11 cellular contexts compared by ENCODE assay signal in genomic region chr11:73257342-73258103, GRCh38. TPM values are rescaled to one million over a fixed set of nuclear protein-coding genes. Genes with fewer than 3 reads are reported as not detected.
DNase-seq lines count a peak whose midpoint lies in the region; ATAC-seq and TF ChIP-seq lines count a peak whose summit lies in the region.
"Had no signal": no experiment of that assay in that cellular context is flagged by ENCODE, and none has a peak within 500 bp of the region (broad histone marks: within the 10 kb centered on the region; RNA-seq: fewer than 3 reads in every experiment).

No MANE protein-coding gene starts in this region.

- H3K27ac ChIP-seq in SJSA1: peak overlapping the region; percentile 79
- no peak overlapping the region for H3K27ac ChIP-seq in naive thymus-derived CD4-positive, alpha-beta T cell (ENCODE audit: low read depth, low read length)

- TF ChIP-seq CTCF in fibroblast of the aortic adventitia (IDR thresholded peaks at IDR 0.05; ENCODE audit: insufficient read depth, low read length): no peak
- TF ChIP-seq CTCF in osteocyte (IDR thresholded peaks at IDR 0.05): no peak

- DNase-seq in Caki2 (ENCODE audit: low read depth) (peak; percentile 93), SJSA1 (ENCODE audit: low read depth in 1 of 2, low spot score in 2 of 2) (peak; percentile 54 to 60), fibroblast of the aortic adventitia (ENCODE audit: low read depth) (peak; percentile 95), osteocyte (ENCODE audit: extremely low spot score, unreplicated experiment) (peak; percentile 70), SKM-1 (lab: John Stamatoyannopoulos, UW; ENCODE audit: unreplicated experiment) (no peak), NCI-H1417 (lab: John Stamatoyannopoulos, UW) (no peak)
- DNase-seq in naive thymus-derived CD4-positive, alpha-beta T cell: no peak
- DNase-seq: activated naive CD4-positive, alpha-beta T cell treated with anti-CD3 and anti-CD28 coated beads for 36 hours had no signal

- POLR2A ChIA-PET in naive thymus-derived CD4-positive, alpha-beta T cell (lab: Charles Lee): no interaction called here

- no peak overlapping the region for H3K4me3 ChIP-seq in SJSA1
- H3K4me3 ChIP-seq in fibroblast of the aortic adventitia (ENCODE audit: low read depth, low read length): no peak overlapping the region
- H3K4me3 ChIP-seq in naive thymus-derived CD4-positive, alpha-beta T cell (ENCODE audit: low read length): no peak overlapping the region

- H3K4me3 Mint-ChIP-seq in osteocyte (ENCODE audit: unreplicated experiment): no peak overlapping the region
- no peak overlapping the region for H3K4me3 Mint-ChIP-seq in naive thymus-derived CD4-positive, alpha-beta T cell
- H3K4me3 Mint-ChIP-seq: activated naive CD4-positive, alpha-beta T cell treated with anti-CD3 and anti-CD28 coated beads for 36 hours; stimulated activated naive CD8-positive, alpha-beta T cell treated with anti-CD3 and anti-CD28 coated beads, Interleukin-15, amount 100 ng/mL, for 72 hours had no signal

- CTCF ChIA-PET in naive thymus-derived CD4-positive, alpha-beta T cell (lab: Charles Lee): no interaction called here

- intact Hi-C loops in naive thymus-derived CD4-positive, alpha-beta T cell (cut with micrococcal nuclease): no loop called here

- peak overlapping the region; percentile 94 for H3K27ac Mint-ChIP-seq in osteocyte (ENCODE audit: unreplicated experiment)
- no peak overlapping the region for H3K27ac Mint-ChIP-seq in naive thymus-derived CD4-positive, alpha-beta T cell
- H3K27ac Mint-ChIP-seq: activated naive CD4-positive, alpha-beta T cell treated with anti-CD3 and anti-CD28 coated beads for 36 hours had no signal

- H3K4me1 ChIP-seq in SJSA1 (replicated peaks): peaks cover 15% of the 10 kb centered on the region
- no peaks in the 10 kb centered on the region for H3K4me1 ChIP-seq in naive thymus-derived CD4-positive, alpha-beta T cell (ENCODE audit: control insufficient read depth in 2 of 2, insufficient read depth in 2 of 2, low read length in 2 of 2)

- H3K4me1 Mint-ChIP-seq in osteocyte (ENCODE audit: unreplicated experiment): peaks cover 11% of the 10 kb centered on the region
- no peaks in the 10 kb centered on the region for H3K4me1 Mint-ChIP-seq in naive thymus-derived CD4-positive, alpha-beta T cell
- H3K4me1 Mint-ChIP-seq: stimulated activated naive CD8-positive, alpha-beta T cell treated with anti-CD3 and anti-CD28 coated beads, Interleukin-15, amount 100 ng/mL, for 72 hours had no signal

- H3K9me3 ChIP-seq in SJSA1 (replicated peaks): no peaks in the 10 kb centered on the region
- no peaks in the 10 kb centered on the region for H3K9me3 ChIP-seq in naive thymus-derived CD4-positive, alpha-beta T cell (ENCODE audit: control insufficient read depth in 2 of 3, low read length in 3 of 3)

- no peak for ATAC-seq in esophagus mucosa
- no peak for ATAC-seq in naive thymus-derived CD4-positive, alpha-beta T cell
- ATAC-seq: stimulated activated naive CD8-positive, alpha-beta T cell treated with anti-CD3 and anti-CD28 coated beads, Interleukin-15, amount 100 ng/mL, for 72 hours had no signal

- no peaks in the 10 kb centered on the region for H3K36me3 ChIP-seq in SJSA1
- H3K36me3 ChIP-seq in naive thymus-derived CD4-positive, alpha-beta T cell (ENCODE audit: control insufficient read depth in 2 of 3, insufficient read depth in 3 of 3, low read length in 3 of 3): no peaks in the 10 kb centered on the region

- no peaks in the 10 kb centered on the region for H3K27me3 ChIP-seq in SJSA1 (replicated peaks)
- no peaks in the 10 kb centered on the region for H3K27me3 ChIP-seq in naive thymus-derived CD4-positive, alpha-beta T cell (ENCODE audit: control insufficient read depth in 2 of 2, insufficient read depth in 2 of 2, low read length in 2 of 2)

- in situ Hi-C loops in Caki2 (cut with HindIII; ENCODE audit: low pct_unique_long_range_greater_than_20kb, low sequenced_read_pairs): no loop called here

- H3K36me3 Mint-ChIP-seq in osteocyte (ENCODE audit: unreplicated experiment): no peaks in the 10 kb centered on the region
- H3K36me3 Mint-ChIP-seq in naive thymus-derived CD4-positive, alpha-beta T cell: no peaks in the 10 kb centered on the region

- peaks cover 3% of the 10 kb centered on the region for H3K27me3 Mint-ChIP-seq in osteocyte (ENCODE audit: unreplicated experiment)
- H3K27me3 Mint-ChIP-seq in naive thymus-derived CD4-positive, alpha-beta T cell: peaks cover 0 to 9% (median 2%) of the 10 kb centered on the region in 5 donors

- no peaks in the 10 kb centered on the region for H3K9me3 Mint-ChIP-seq in osteocyte (ENCODE audit: unreplicated experiment)
- H3K9me3 Mint-ChIP-seq in naive thymus-derived CD4-positive, alpha-beta T cell: no peaks in the 10 kb centered on the region
- H3K9me3 Mint-ChIP-seq: activated naive CD4-positive, alpha-beta T cell treated with anti-CD3 and anti-CD28 coated beads for 36 hours; stimulated activated naive CD8-positive, alpha-beta T cell treated with anti-CD3 and anti-CD28 coated beads, Interleukin-15, amount 100 ng/mL, for 72 hours had no signal

RNA-seq across cellular contexts. Expression of gene P2RY6, which starts 14.6 kb away (rescaled TPM):
- 0.41 TPM in 1 of 2 replicates, not detected in the other for total RNA-seq in Caki2 (2014; rRNA removed; shearing (Covaris generic); ENCODE audit: low replicate concordance)
- total RNA-seq in SJSA1 (2014; rRNA removed; shearing (Covaris generic)): not detected in 2 replicates
- total RNA-seq in fibroblast of the aortic adventitia (ENCODE audit: low replicate concordance) (1.2 TPM in 1 of 2 replicates, not detected in the other), osteocyte (not detected in 2 replicates), esophagus mucosa (1.0 TPM)
- 1 to 10 TPM in 1 of 5 experiments, under 1 TPM in 2, not detected in 2; 0.34 to 1.8 (median 0.92) TPM for total RNA-seq in naive thymus-derived CD4-positive, alpha-beta T cell
- polyA plus RNA-seq in naive thymus-derived CD4-positive, alpha-beta T cell: not detected
- total RNA-seq: activated naive CD4-positive, alpha-beta T cell treated with anti-CD3 and anti-CD28 coated beads for 36 hours; G401 had no signal

RNA-seq across cellular contexts. Expression of gene P2RY2, which starts 39.4 kb away (rescaled TPM):
- 0.47 TPM in 1 of 2 replicates, not detected in the other for total RNA-seq in Caki2 (2014; rRNA removed; shearing (Covaris generic); ENCODE audit: low replicate concordance)
- total RNA-seq in SJSA1 (2014; rRNA removed; shearing (Covaris generic)): not detected in 2 replicates
- 0.18 TPM in 1 of 2 replicates, not detected in the other for total RNA-seq in fibroblast of the aortic adventitia (ENCODE audit: low replicate concordance)
- total RNA-seq in osteocyte: not detected in 2 replicates
- 44.3 TPM for total RNA-seq in esophagus mucosa
- total RNA-seq in naive thymus-derived CD4-positive, alpha-beta T cell: 1 to 10 TPM in 1 of 5 experiments, under 1 TPM in 1, not detected in 3; 0.90 to 5.3 TPM
- not detected for polyA plus RNA-seq in naive thymus-derived CD4-positive, alpha-beta T cell
- total RNA-seq: activated naive CD4-positive, alpha-beta T cell treated with anti-CD3 and anti-CD28 coated beads for 36 hours; G401 had no signal

RNA-seq across cellular contexts. Expression of gene ARHGEF17, which starts 50.6 kb away (rescaled TPM):
- 3.9 and 6.0 TPM in 2 replicates for total RNA-seq in Caki2 (2014; rRNA removed; shearing (Covaris generic); ENCODE audit: low replicate concordance)
- 8.3 and 14.6 TPM in 2 replicates for total RNA-seq in SJSA1 (2014; rRNA removed; shearing (Covaris generic))
- total RNA-seq in fibroblast of the aortic adventitia (ENCODE audit: low replicate concordance) (30.3 and 70.3 TPM in 2 replicates), osteocyte (104 and 105 TPM in 2 replicates), esophagus mucosa (5.4 TPM)
- 1 to 10 TPM in 1 of 5 experiments, under 1 TPM in 2, not detected in 2; 0.11 to 1.1 (median 0.98) TPM for total RNA-seq in naive thymus-derived CD4-positive, alpha-beta T cell
- not detected for polyA plus RNA-seq in naive thymus-derived CD4-positive, alpha-beta T cell

Comparison
In these comparisons a context has a peak if more than half of its experiments do, and no peak if none do; other contexts are left out.
1. DNase-seq: peak in Caki2 (single experiment), SJSA1 (2 of 2), fibroblast of the aortic adventitia (single experiment) and osteocyte (single experiment); none in SKM-1 (single experiment), naive thymus-derived CD4-positive, alpha-beta T cell (0 of 9) and NCI-H1417 (0 of 3).